14 cellular contexts compared by ENCODE assay signal in genomic region chr3:100972293-100972692, GRCh38. TPM values are rescaled to one million over a fixed set of nuclear protein-coding genes. Genes with fewer than 3 reads are reported as not detected.
"Had no signal": no experiment of that assay in that cellular context is flagged by ENCODE, and none has a peak within 500 bp of the region (broad histone marks: within the 10 kb centered on the region; RNA-seq: fewer than 3 reads in every experiment).

No MANE protein-coding gene starts in this region.

- H3K27ac Mint-ChIP-seq: activated CD4-positive, alpha-beta T cell treated with anti-CD3 and anti-CD28 coated beads for 36 hours; activated CD8-positive, alpha-beta memory T cell treated with anti-CD3 and anti-CD28 coated beads, Interleukin-2, amount 10 ng/mL, durations not matched to agents 7 days and 5 days; activated naive CD8-positive, alpha-beta T cell; dendritic cell treated with granulocyte-macrophage colony-stimulating factor and Interleukin-4, amounts not matched to agents 40 ng/mL and 50 ng/mL, for 4 days; nephron; stimulated activated naive CD8-positive, alpha-beta T cell treated with anti-CD3 and anti-CD28 coated beads, Interleukin-15, Interleukin-2, amounts not matched to agents 100 ng/mL and 50 ng/mL, for 24 hours; T-helper 2 cell treated with Interferon-gamma antibody and Interleukin-4, amounts not matched to agents 5 μg/mL and 100 μg/mL, for 36 hours; WTC11 had no signal

- H3K4me3 ChIP-seq: right atrium auricular region, tibial nerve, uterus had no signal

- H3K4me3 Mint-ChIP-seq: activated CD4-positive, alpha-beta T cell treated with anti-CD3 and anti-CD28 coated beads for 36 hours; activated CD8-positive, alpha-beta memory T cell treated with anti-CD3 and anti-CD28 coated beads, Interleukin-2, amount 10 ng/mL, durations not matched to agents 7 days and 5 days; activated naive CD8-positive, alpha-beta T cell; dendritic cell treated with granulocyte-macrophage colony-stimulating factor and Interleukin-4, amounts not matched to agents 40 ng/mL and 50 ng/mL, for 4 days; nephron; stimulated activated naive CD8-positive, alpha-beta T cell treated with anti-CD3 and anti-CD28 coated beads, Interleukin-15, Interleukin-2, amounts not matched to agents 100 ng/mL and 50 ng/mL, for 24 hours; T-helper 2 cell treated with Interferon-gamma antibody and Interleukin-4, amounts not matched to agents 5 μg/mL and 100 μg/mL, for 36 hours; WTC11 had no signal

- H3K36me3 Mint-ChIP-seq: activated CD8-positive, alpha-beta memory T cell treated with anti-CD3 and anti-CD28 coated beads, Interleukin-2, amount 10 ng/mL, durations not matched to agents 7 days and 5 days; activated naive CD8-positive, alpha-beta T cell; WTC11 had no signal

- H3K4me1 Mint-ChIP-seq: activated CD4-positive, alpha-beta T cell treated with anti-CD3 and anti-CD28 coated beads for 36 hours; activated CD8-positive, alpha-beta memory T cell treated with anti-CD3 and anti-CD28 coated beads, Interleukin-2, amount 10 ng/mL, durations not matched to agents 7 days and 5 days; WTC11 had no signal

- H3K27me3 ChIP-seq: right atrium auricular region, tibial nerve, uterus had no signal

- H3K36me3 ChIP-seq: right atrium auricular region, tibial nerve, uterus had no signal

- H3K9me3 Mint-ChIP-seq: dendritic cell treated with granulocyte-macrophage colony-stimulating factor and Interleukin-4, amounts not matched to agents 40 ng/mL and 50 ng/mL, for 4 days; nephron; stimulated activated naive CD8-positive, alpha-beta T cell treated with anti-CD3 and anti-CD28 coated beads, Interleukin-15, Interleukin-2, amounts not matched to agents 100 ng/mL and 50 ng/mL, for 24 hours; T-helper 2 cell treated with Interferon-gamma antibody and Interleukin-4, amounts not matched to agents 5 μg/mL and 100 μg/mL, for 36 hours had no signal

- DNase-seq: activated CD4-positive, alpha-beta T cell treated with anti-CD3 and anti-CD28 coated beads for 36 hours; activated CD4-positive, alpha-beta T cell treated with anti-CD3 and anti-CD28 coated beads, Interleukin-2, amount 50 U/mL, for 48 hours; activated CD8-positive, alpha-beta memory T cell treated with anti-CD3 and anti-CD28 coated beads, Interleukin-2, amount 10 ng/mL, durations not matched to agents 7 days and 5 days; effector CD8-positive, alpha-beta T cell; stimulated activated CD4-positive, alpha-beta T cell treated with anti-CD3 and anti-CD28 coated beads, Interleukin-2, amount 100 ng/mL, for 24 hours; uterus had no signal

- H3K9me3 ChIP-seq: tibial nerve, uterus had no signal

- ATAC-seq: activated CD4-positive, alpha-beta T cell treated with anti-CD3 and anti-CD28 coated beads for 36 hours; activated CD8-positive, alpha-beta memory T cell treated with anti-CD3 and anti-CD28 coated beads, Interleukin-2, amount 10 ng/mL, durations not matched to agents 7 days and 5 days; WTC11 had no signal

- H3K27me3 Mint-ChIP-seq: dendritic cell treated with granulocyte-macrophage colony-stimulating factor and Interleukin-4, amounts not matched to agents 40 ng/mL and 50 ng/mL, for 4 days had no signal

- H3K4me1 ChIP-seq: right atrium auricular region, uterus had no signal

RNA-seq across cellular contexts. Expression of gene ABI3BP, which starts 20.9 kb away (rescaled TPM):
- total RNA-seq: activated CD4-positive, alpha-beta T cell treated with anti-CD3 and anti-CD28 coated beads for 36 hours had no signal
